8 cellular contexts compared by ENCODE assay signal in the genomic region with DNA sequence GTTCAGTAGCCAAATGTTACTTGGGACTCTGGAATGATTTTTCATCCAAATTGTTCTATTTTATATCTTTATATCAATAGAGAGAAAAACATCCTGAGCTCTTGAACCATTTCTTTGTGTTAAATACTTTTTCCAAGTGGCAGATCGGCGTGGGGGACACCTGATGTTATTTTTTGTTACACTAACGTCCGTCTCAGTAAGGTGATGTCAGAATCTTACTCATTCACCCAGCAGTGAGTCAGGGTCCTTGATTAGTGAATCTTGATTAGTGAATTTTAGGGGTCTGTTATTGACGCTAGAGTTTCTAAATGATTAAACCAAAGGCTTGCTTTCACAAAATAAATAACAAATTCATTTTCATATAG. TPM values are rescaled to one million over a fixed set of nuclear protein-coding genes. Genes with fewer than 3 reads are reported as not detected.
DNase-seq lines count a peak whose midpoint lies in the region; ATAC-seq and TF ChIP-seq lines count a peak whose summit lies in the region.

No MANE protein-coding gene starts in this region.

- H3K36me3 ChIP-seq in aorta (ENCODE audit: control insufficient read depth in 1 of 2, insufficient read depth in 2 of 2, low read length in 1 of 2) = no peaks in the 10 kb centered on the region

- H3K9me3 ChIP-seq in aorta (ENCODE audit: control insufficient read depth, low read length) = no peaks in the 10 kb centered on the region

- H3K4me3 ChIP-seq in astrocyte of the cerebellum (ENCODE audit: low read depth, low read length) (peak overlapping the region; percentile 91), aorta (ENCODE audit: low read length in 2 of 2) (peak overlapping the region; percentile 85 to 95)

- H3K4me3 Mint-ChIP-seq in stimulated activated naive CD8-positive, alpha-beta T cell treated with anti-CD3 and anti-CD28 coated beads, Interleukin-15, Interleukin-2, amounts not matched to agents 100 ng/mL and 50 ng/mL, for 24 hours = peak overlapping the region; percentile 86
- H3K4me3 Mint-ChIP-seq in memory B cell = peak overlapping the region; percentile 84

- TF ChIP-seq CTCF in astrocyte of the cerebellum (IDR thresholded peaks at IDR 0.05; ENCODE audit: low read depth, low read length, missing control alignments) = no peak

- intact Hi-C loops in aorta (cut with DNase I) (loop anchor here (5.0 kb wide), 3 partner anchors 40 to 140 kb away; a partner anchor contains a TSS), posterior cingulate gyrus (cut with DNase I) (loop anchor here (5.0 to 10.0 kb wide), 2 partner anchors 82 to 110 kb away; no protein-coding TSS in a partner anchor)

- H3K36me3 Mint-ChIP-seq in stimulated activated naive CD8-positive, alpha-beta T cell treated with anti-CD3 and anti-CD28 coated beads, Interleukin-15, Interleukin-2, amounts not matched to agents 100 ng/mL and 50 ng/mL, for 24 hours (ENCODE audit: low read depth) = peaks cover 7% of the 10 kb centered on the region
- no peaks in the 10 kb centered on the region for H3K36me3 Mint-ChIP-seq in memory B cell

- DNase-seq in stimulated activated naive CD8-positive, alpha-beta T cell treated with anti-CD3 and anti-CD28 coated beads, Interleukin-15, Interleukin-2, amounts not matched to agents 100 U/mL and 50 U/mL, for 24 hours = no peak
- no peak for DNase-seq in astrocyte of the cerebellum (ENCODE audit: low read depth)
- no peak for DNase-seq in memory B cell (ENCODE audit: low spot score in 2 of 2)
- no peak for DNase-seq in aorta
- no peak for DNase-seq in NCI-H1092 treated with DMSO at 0.1 percent for 48 hours (lab: John Stamatoyannopoulos, UW)
- no peak for DNase-seq in posterior cingulate gyrus

- H3K27me3 Mint-ChIP-seq in stimulated activated naive CD8-positive, alpha-beta T cell treated with anti-CD3 and anti-CD28 coated beads, Interleukin-15, Interleukin-2, amounts not matched to agents 100 ng/mL and 50 ng/mL, for 24 hours = no peaks in the 10 kb centered on the region
- no peaks in the 10 kb centered on the region for H3K27me3 Mint-ChIP-seq in memory B cell

- in situ Hi-C loops in astrocyte of the cerebellum (cut with HindIII; ENCODE audit: low sequenced_read_pairs) = no loop called here

- no peak for ATAC-seq in stimulated activated naive CD8-positive, alpha-beta T cell treated with anti-CD3 and anti-CD28 coated beads, Interleukin-15, Interleukin-2, amounts not matched to agents 100 U/mL and 50 U/mL, for 24 hours
- no peak for ATAC-seq in memory B cell (ENCODE audit: low read depth)
- no peak for ATAC-seq in aorta (ENCODE audit: low FRiP score)
- no peak for ATAC-seq in HG02678 (IDR thresholded peaks at IDR 0.05; ENCODE audit: unreplicated experiment)

- H3K4me1 Mint-ChIP-seq in stimulated activated naive CD8-positive, alpha-beta T cell treated with anti-CD3 and anti-CD28 coated beads, Interleukin-15, Interleukin-2, amounts not matched to agents 100 ng/mL and 50 ng/mL, for 24 hours (ENCODE audit: low read depth) = peaks cover 49% of the 10 kb centered on the region
- H3K4me1 Mint-ChIP-seq in memory B cell = peaks cover 17% of the 10 kb centered on the region

- H3K9me3 Mint-ChIP-seq in stimulated activated naive CD8-positive, alpha-beta T cell treated with anti-CD3 and anti-CD28 coated beads, Interleukin-15, Interleukin-2, amounts not matched to agents 100 ng/mL and 50 ng/mL, for 24 hours = no peaks in the 10 kb centered on the region
- H3K9me3 Mint-ChIP-seq in memory B cell = no peaks in the 10 kb centered on the region

- no peak overlapping the region for H3K27ac Mint-ChIP-seq in stimulated activated naive CD8-positive, alpha-beta T cell treated with anti-CD3 and anti-CD28 coated beads, Interleukin-15, Interleukin-2, amounts not matched to agents 100 ng/mL and 50 ng/mL, for 24 hours
- H3K27ac Mint-ChIP-seq in memory B cell = no peak overlapping the region

- no peaks in the 10 kb centered on the region for H3K27me3 ChIP-seq in aorta (ENCODE audit: control insufficient read depth in 1 of 2, insufficient read depth in 2 of 2, low read length in 1 of 2)

- WGBS in aorta, 2 donors = 36 to 39% methylated on average over 5 of the region's 5 CpGs

- no peaks in the 10 kb centered on the region for H3K4me1 ChIP-seq in aorta (ENCODE audit: control insufficient read depth in 1 of 2, insufficient read depth in 2 of 2, low read length in 2 of 2)

- no peak overlapping the region for H3K27ac ChIP-seq in aorta (ENCODE audit: low read depth in 1 of 2, low read length in 2 of 2)

RNA-seq across cellular contexts. Expression of a gene that starts 1.7 kb away (rescaled TPM):
- total RNA-seq in aorta = 10 to 100 TPM; 57.1 to 63.5 TPM
- 10 to 100 TPM in 1 of 2 donors, 1 to 10 TPM in 1; 8.5 to 12.3 TPM for polyA plus RNA-seq in aorta

RNA-seq across cellular contexts. Expression of a gene that starts 37.7 kb away (rescaled TPM):
- total RNA-seq in aorta = 10 to 100 TPM; 17.5 to 21.7 TPM
- polyA plus RNA-seq in aorta = 10 to 100 TPM in 1 of 2 donors, 1 to 10 TPM in 1; 7.6 to 22.6 TPM
